Comparison of ENCODE assay signal across 19 cellular contexts in the genomic region with DNA sequence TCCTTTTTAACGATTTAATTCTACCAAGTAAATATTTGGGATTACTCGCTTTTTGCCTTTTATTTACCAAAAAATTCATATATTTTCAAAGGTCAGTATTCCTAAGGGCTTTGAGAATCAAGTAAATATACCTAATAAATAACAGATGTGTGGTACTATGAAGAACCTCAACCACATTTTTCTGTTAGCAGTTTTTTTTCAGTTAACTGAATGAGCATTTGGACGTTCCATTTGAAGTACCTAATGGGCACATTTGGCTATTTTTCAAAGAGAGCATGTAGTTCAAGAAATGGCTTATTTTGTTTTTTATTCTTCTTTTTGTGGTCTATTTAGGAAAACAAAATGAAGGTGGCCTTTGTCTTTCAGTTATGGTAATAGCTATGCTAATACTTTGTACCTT.
"Had no signal": no experiment of that assay in that cellular context is flagged by ENCODE, and none has a peak within 500 bp of the region (broad histone marks: within the 10 kb centered on the region; RNA-seq: fewer than 3 reads in every experiment).

No MANE protein-coding gene starts in this region.

- DNase-seq: activated CD4-positive, alpha-beta T cell treated with anti-CD3 and anti-CD28 coated beads for 1 hour; activated CD8-positive, alpha-beta memory T cell treated with anti-CD3 and anti-CD28 coated beads for 24 hours; activated CD8-positive, alpha-beta memory T cell treated with anti-CD3 and anti-CD28 coated beads, Interleukin-2, amount 50 U/mL, for 48 hours; activated effector memory CD4-positive, alpha-beta T cell treated with anti-CD3 and anti-CD28 coated beads, Interleukin-2, amount 50 U/mL, for 16 hours; activated T-cell treated with anti-CD3 and anti-CD28 coated beads, Interleukin-2, amount 50 U/mL, for 72 hours; adrenal gland; dermis blood vessel endothelial cell; effector memory CD8-positive, alpha-beta T cell; heart right ventricle; kidney glomerular epithelial cell; left ventricle myocardium inferior; mammary epithelial cell; midbrain; posterior cingulate gyrus; sigmoid colon; stimulated activated CD4-positive, alpha-beta T cell treated with anti-CD3 and anti-CD28 coated beads, Interleukin-4, amount 100 ng/mL, for 4 hours; T-helper 2 cell; WERI-Rb-1 had no signal

- ATAC-seq: activated T-cell treated with anti-CD3 and anti-CD28 coated beads, Interleukin-2, amount 50 U/mL, for 72 hours; effector memory CD8-positive, alpha-beta T cell; heart right ventricle; stimulated activated memory B cell treated with anti-CD40 and anti-IgM and Interleukin-4, amounts not matched to agents 10 μg/mL and 1 μg/mL and 100 μg/mL, for 72 hours had no signal
